1 cellular context compared by ENCODE assay signal in genomic region chr7:128450409-128450808, GRCh38.
TF ChIP-seq lines count a peak whose summit lies in the region.

No MANE protein-coding gene starts in this region.

TF ChIP-seq in GM12878, 131 proteins besides CTCF, POLR2A, EP300 and RAD21 (continued from another document):
- TF ChIP-seq ZBTB4 (CRISPR knock-in tag; IDR thresholded peaks at IDR 0.05) (no peak), ATF7 (IDR thresholded peaks at IDR 0.05; ENCODE audit: low read depth) (peak; percentile 80), ZNF622 (IDR thresholded peaks at IDR 0.05) (no peak), KAT2A (conservative IDR thresholded peaks at IDR 0.05; ENCODE audit: control insufficient read depth, low read depth, low read length) (no peak), HDGF (IDR thresholded peaks at IDR 0.05) (peak; percentile 74; the same call in 1 of the 2 replicates), RFX5 (IDR thresholded peaks at IDR 0.05; ENCODE audit: low read depth, low read length) (0 out of 2 replicates have a peak, but pooled peaks have one; percentile 49), ZNF384 (IDR thresholded peaks at IDR 0.05; ENCODE audit: borderline replicate concordance, low read depth, low read length) (peak; percentile 57), TCF3 (IDR thresholded peaks at IDR 0.05; ENCODE audit: borderline replicate concordance, insufficient read depth, low read depth, low read length) (no peak), STAT3 (IDR thresholded peaks at IDR 0.05; ENCODE audit: low read depth, low read length) (no peak)
